Comparison of ENCODE assay signal across 1 cellular context in the genomic region with DNA sequence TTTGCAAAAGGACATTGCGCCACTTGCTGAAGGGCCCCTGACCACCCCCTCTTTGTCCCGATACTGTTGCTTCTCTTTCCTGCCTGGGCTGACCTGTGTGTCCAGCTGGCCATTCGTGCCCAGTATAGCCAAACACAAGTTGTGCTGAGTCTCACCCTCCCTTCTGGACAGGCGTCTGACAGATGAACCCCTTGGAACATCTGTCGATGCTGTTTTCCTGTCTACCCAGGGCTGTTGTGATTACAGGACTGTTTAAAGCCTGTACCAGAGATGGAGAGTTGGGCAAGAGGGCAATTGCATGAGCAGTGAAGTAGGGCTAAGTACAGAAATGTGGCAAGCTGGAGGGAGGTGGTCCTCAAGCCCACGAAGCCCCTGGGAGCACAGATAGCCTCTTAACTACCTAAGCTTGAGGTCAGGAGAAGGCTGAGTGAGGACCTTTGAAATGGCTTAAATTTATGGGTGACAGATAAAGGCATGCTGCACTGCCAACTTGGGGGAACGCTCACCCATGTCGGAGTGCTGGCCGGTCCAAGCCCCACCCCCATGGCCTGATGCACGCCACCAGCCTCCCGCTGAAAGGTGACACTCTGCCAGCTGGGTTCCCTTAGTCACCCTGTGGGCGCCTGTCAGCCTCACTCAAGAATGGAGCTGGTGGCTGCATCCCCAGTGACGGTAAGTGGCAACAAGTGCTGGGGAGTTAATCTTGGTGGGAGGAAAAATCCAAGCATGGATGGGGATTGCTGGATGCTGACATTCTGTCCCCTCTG.
TF ChIP-seq lines count a peak whose summit lies in the region.

No MANE protein-coding gene starts in this region.

TF ChIP-seq in SK-N-SH treated with all-trans-retinoic acid at 6 μM for 48 hours, 23 proteins besides CTCF, POLR2A, EP300 and RAD21 (continued from another document):
- TF ChIP-seq CSRNP3 (CRISPR knock-in tag; IDR thresholded peaks at IDR 0.05) (no peak), ZFP3 (CRISPR knock-in tag; IDR thresholded peaks at IDR 0.05) (no peak), RARB (CRISPR knock-in tag; IDR thresholded peaks at IDR 0.05) (no peak), TOX (CRISPR knock-in tag; IDR thresholded peaks at IDR 0.05; ENCODE audit: borderline replicate concordance) (no peak), ISL1 (CRISPR knock-in tag; IDR thresholded peaks at IDR 0.05) (no peak), GLIS3 (CRISPR knock-in tag; IDR thresholded peaks at IDR 0.05) (no peak), CSDC2 (CRISPR knock-in tag; IDR thresholded peaks at IDR 0.05) (no peak)
- TF ChIP-seq, protein P1, sequence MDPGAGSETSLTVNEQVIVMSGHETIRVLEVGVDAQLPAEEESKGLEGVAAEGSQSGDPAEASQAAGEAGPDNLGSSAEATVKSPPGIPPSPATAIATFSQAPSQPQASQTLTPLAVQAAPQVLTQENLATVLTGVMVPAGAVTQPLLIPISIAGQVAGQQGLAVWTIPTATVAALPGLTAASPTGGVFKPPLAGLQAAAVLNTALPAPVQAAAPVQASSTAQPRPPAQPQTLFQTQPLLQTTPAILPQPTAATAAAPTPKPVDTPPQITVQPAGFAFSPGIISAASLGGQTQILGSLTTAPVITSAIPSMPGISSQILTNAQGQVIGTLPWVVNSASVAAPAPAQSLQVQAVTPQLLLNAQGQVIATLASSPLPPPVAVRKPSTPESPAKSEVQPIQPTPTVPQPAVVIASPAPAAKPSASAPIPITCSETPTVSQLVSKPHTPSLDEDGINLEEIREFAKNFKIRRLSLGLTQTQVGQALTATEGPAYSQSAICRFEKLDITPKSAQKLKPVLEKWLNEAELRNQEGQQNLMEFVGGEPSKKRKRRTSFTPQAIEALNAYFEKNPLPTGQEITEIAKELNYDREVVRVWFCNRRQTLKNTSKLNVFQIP (CRISPR knock-in tag; IDR thresholded peaks at IDR 0.05; ENCODE audit: borderline replicate concordance, low read depth), result no peak
